17 cellular contexts compared by ENCODE assay signal in the genomic region with DNA sequence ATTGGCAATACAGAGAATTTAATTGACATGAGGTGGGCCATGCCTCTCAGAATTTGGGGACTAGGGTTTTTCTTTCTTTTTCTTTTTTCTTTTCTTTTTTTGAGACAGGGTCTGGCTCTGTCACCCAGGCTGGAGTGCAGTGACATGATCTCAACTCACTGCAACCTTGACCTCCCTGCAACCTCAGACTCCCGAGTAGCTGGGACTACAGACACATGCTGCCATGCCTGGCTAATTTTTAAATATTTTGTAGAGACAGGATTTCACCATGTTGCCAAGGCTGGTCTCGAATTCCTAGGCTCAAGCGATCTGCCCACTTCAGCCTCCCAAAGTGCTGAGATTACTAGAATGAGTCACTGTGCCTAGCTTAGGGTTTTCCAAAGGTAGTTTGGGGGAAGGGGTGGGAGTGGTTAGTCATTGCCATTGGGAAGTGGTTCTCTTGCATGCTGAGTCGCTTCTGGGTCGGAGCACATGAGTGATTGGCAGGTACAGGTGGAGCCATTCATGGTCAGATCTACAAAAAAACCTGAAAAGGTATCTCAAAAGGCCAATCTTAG. TPM values are rescaled to one million over a fixed set of nuclear protein-coding genes. Genes with fewer than 3 reads are reported as not detected.
DNase-seq lines count a peak whose midpoint lies in the region; ATAC-seq and TF ChIP-seq lines count a peak whose summit lies in the region.
"Had no signal": no experiment of that assay in that cellular context is flagged by ENCODE, and none has a peak within 500 bp of the region (broad histone marks: within the 10 kb centered on the region; RNA-seq: fewer than 3 reads in every experiment).

No MANE protein-coding gene starts in this region.

- H3K79me2 ChIP-seq in PC-3 (ENCODE audit: low read length), result no peaks in the 10 kb centered on the region

- ATAC-seq in PC-3 (no peak), heart right ventricle (no peak)
- ATAC-seq: K562, Panc1 had no signal

- intact Hi-C loops in PC-3 (cut with micrococcal nuclease) (no loop called here), heart right ventricle (cut with DNase I) (no loop called here)

- H3K9me3 ChIP-seq in PC-3 (ENCODE audit: low read length) (no peaks in the 10 kb centered on the region), heart right ventricle (no peaks in the 10 kb centered on the region)

- no peaks in the 10 kb centered on the region for H3K36me3 ChIP-seq in PC-3 (ENCODE audit: low read depth, low read length)
- H3K36me3 ChIP-seq in heart right ventricle, result no peaks in the 10 kb centered on the region

- no peaks in the 10 kb centered on the region for H3F3A ChIP-seq in PC-3 (ENCODE audit: low read length, unreplicated experiment)

- H3K9ac ChIP-seq in PC-3 (ENCODE audit: low read length), result no peak overlapping the region
- H3K9ac ChIP-seq: GM23248 had no signal

- no TSS peak for BruUV-seq in PC-3 (replicated peaks; lab: Mats Ljungman, UMichigan)

- no peak overlapping the region for H3K4me2 ChIP-seq in PC-3 (ENCODE audit: low read length)

- H3K4me1 ChIP-seq in PC-3 (ENCODE audit: insufficient read depth, low read length), result peaks cover 6% of the 10 kb centered on the region; the same call in 1 of the 2 replicates
- H3K4me1 ChIP-seq in heart right ventricle, result no peaks in the 10 kb centered on the region

- POLR2A ChIA-PET in PC-3 (lab: Charles Lee; ENCODE audit: unreplicated experiment), result no interaction called here

- H3K27me3 ChIP-seq in PC-3 (ENCODE audit: low read length), result no peaks in the 10 kb centered on the region
- peaks cover 0 to 25% (median 0%) of the 10 kb centered on the region in 7 donors for H3K27me3 ChIP-seq in heart right ventricle

- H2AFZ ChIP-seq in PC-3 (ENCODE audit: low read length), result no peak overlapping the region
- H2AFZ ChIP-seq: GM23248 had no signal

- in situ Hi-C loops in Caki2 (cut with HindIII; ENCODE audit: low pct_unique_long_range_greater_than_20kb, low sequenced_read_pairs), result no loop called here

- WGBS in heart right ventricle, 2 donors, result 89 to 93% methylated on average over 5 of the region's 5 CpGs

- DNase-seq in Caki2 (ENCODE audit: low read depth), result peak; percentile 56
- DNase-seq in PC-3, result peak; percentile 33
- peak; percentile 4 for DNase-seq in fibroblast of mammary gland (ENCODE audit: low read depth)
- peak; percentile 19 for DNase-seq in myocyte (ENCODE audit: low read depth)
- DNase-seq in activated CD8-positive, alpha-beta memory T cell treated with anti-CD3 and anti-CD28 coated beads, Interleukin-2, amount 50 U/mL, for 48 hours, result no peak
- no peak for DNase-seq in retina
- no peak for DNase-seq in amniotic stem cell (lab: John Stamatoyannopoulos, UW)
- no peak for DNase-seq in heart right ventricle
- DNase-seq: AML-193, DMS79, GM23248, NCI-H1092 treated with DMSO at 0.1 percent for 48 hours, NCI-H1694 treated with DMSO at 0.1 percent for 48 hours, NCI-H774, SHP77 had no signal

- no peaks in the 10 kb centered on the region for H3K9me2 ChIP-seq in PC-3 (replicated peaks; ENCODE audit: low read length)

- H3K27ac ChIP-seq in PC-3 (ENCODE audit: low read length) (no peak overlapping the region), heart right ventricle (no peak overlapping the region)
- H3K27ac ChIP-seq: GM23248 had no signal

- CTCF ChIA-PET in PC-3 (lab: Charles Lee), result no interaction called here

- H4K20me1 ChIP-seq in PC-3 (ENCODE audit: low read length), result no peaks in the 10 kb centered on the region

- H3K4me3 ChIP-seq in PC-3 (ENCODE audit: low read length) (no peak overlapping the region), fibroblast of mammary gland (ENCODE audit: control insufficient read depth, low read depth, low read length) (no peak overlapping the region), heart right ventricle (no peak overlapping the region)
- H3K4me3 ChIP-seq: GM23248, K562 had no signal

- TF ChIP-seq CTCF in PC-3 (conservative IDR thresholded peaks at IDR 0.05; ENCODE audit: low read depth, low read length) (no peak), fibroblast of mammary gland (conservative IDR thresholded peaks at IDR 0.05; ENCODE audit: control insufficient read depth, insufficient read depth, low read depth, low read length) (no peak), heart right ventricle (IDR thresholded peaks at IDR 0.05) (no peak)

RNA-seq across cellular contexts. Expression of a gene that starts 54.5 kb away (rescaled TPM):
- 9.3 and 15.6 TPM in 2 replicates for total RNA-seq in Caki2 (2014; rRNA removed; shearing (Covaris generic); ENCODE audit: low replicate concordance)
- total RNA-seq in PC-3 (2014; rRNA removed) (19.2 and 23.2 TPM in 2 replicates), myocyte (5.4 and 8.5 TPM in 2 replicates), heart right ventricle (10 to 100 TPM in 1 of 10 donors, 1 to 10 TPM in 9; 2.5 to 10.7 (median 5.1) TPM)
- polyA plus RNA-seq in myocyte (2012), result 3.5 TPM
- polyA plus RNA-seq in heart right ventricle, result 1 to 10 TPM in 1 of 2 donors, under 1 TPM in 1; 0.51 to 2.0 TPM
- polyA plus RNA-seq: K562 had no signal

Comparison
In these comparisons a context has a peak if more than half of its experiments do, and no peak if none do; other contexts are left out.
1. DNase-seq: peak in Caki2 (single experiment), PC-3 (single experiment), fibroblast of mammary gland (single experiment) and myocyte (single experiment); none in activated CD8-positive, alpha-beta memory T cell treated with anti-CD3 and anti-CD28 coated beads, Interleukin-2, amount 50 U/mL, for 48 hours (single experiment), retina (single experiment), amniotic stem cell (single experiment) and heart right ventricle (0 of 2).